ENCODE assay signal across 17 cellular contexts in genomic region chr17:72408122-72408382, GRCh38.
DNase-seq lines count a peak whose midpoint lies in the region; ATAC-seq, FAIRE-seq and TF ChIP-seq lines count a peak whose summit lies in the region.
"Had no signal": no experiment of that assay in that cellular context is flagged by ENCODE, and none has a peak within 500 bp of the region (broad histone marks: within the 10 kb centered on the region; RNA-seq: fewer than 3 reads in every experiment).

No MANE protein-coding gene starts in this region.

- intact Hi-C loops in breast epithelium (cut with DNase I; ENCODE audit: low total_unique reads) (no loop called here), Right ventricle myocardium superior (cut with DNase I) (no loop called here)

- H3K4me3 ChIP-seq in A549 (no peak overlapping the region), breast epithelium (no peak overlapping the region), muscle layer of duodenum (ENCODE audit: low read depth in 1 of 2, low read length in 2 of 2) (no peak overlapping the region), H7 (ENCODE audit: insufficient read depth, low read depth, low read length) (no peak overlapping the region)
- H3K4me3 ChIP-seq: coronary artery, GM23338, heart right ventricle had no signal

- H3K4me1 ChIP-seq in A549, result peaks cover 88% of the 10 kb centered on the region
- peaks cover 0 to 9% of the 10 kb centered on the region in 2 donors for H3K4me1 ChIP-seq in breast epithelium
- peaks cover 15 to 17% of the 10 kb centered on the region in 2 donors for H3K4me1 ChIP-seq in muscle layer of duodenum (ENCODE audit: control insufficient read depth in 1 of 2, insufficient read depth in 2 of 2, low read length in 2 of 2)

- TF ChIP-seq POLR2A in A549 (IDR thresholded peaks at IDR 0.05; ENCODE audit: low read length) (no peak), breast epithelium (IDR thresholded peaks at IDR 0.05) (no peak)

- H3K27ac ChIP-seq in A549 (peak overlapping the region; percentile 73 to 76), breast epithelium (peak overlapping the region; percentile 87 to 95), muscle layer of duodenum (ENCODE audit: low read length) (peak overlapping the region; percentile 2)
- H3K27ac ChIP-seq: coronary artery, heart right ventricle had no signal

- TF ChIP-seq EP300 in A549 (IDR thresholded peaks at IDR 0.05), result no peak

- POLR2A ChIA-PET in A549 (lab: Yijun Ruan, JAX), result no interaction called here

- no peak for TF ChIP-seq RAD21 in A549 (conservative IDR thresholded peaks at IDR 0.05 in 1 of 2, IDR thresholded peaks at IDR 0.05 in 1 of 2)

- no peaks in the 10 kb centered on the region for H3K9me3 ChIP-seq in A549
- no peaks in the 10 kb centered on the region for H3K9me3 ChIP-seq in breast epithelium
- no peaks in the 10 kb centered on the region for H3K9me3 ChIP-seq in muscle layer of duodenum (ENCODE audit: control insufficient read depth in 1 of 2, low read length in 2 of 2)
- H3K9me3 ChIP-seq: heart right ventricle had no signal

- no peaks in the 10 kb centered on the region for H3K36me3 ChIP-seq in breast epithelium
- H3K36me3 ChIP-seq in muscle layer of duodenum (ENCODE audit: control insufficient read depth in 1 of 2, insufficient read depth in 2 of 2, low read length in 2 of 2), result no peaks in the 10 kb centered on the region
- H3K36me3 ChIP-seq in H7 (replicated peaks; ENCODE audit: control insufficient read depth, insufficient read depth, low read length), result no peaks in the 10 kb centered on the region
- H3K36me3 ChIP-seq: heart right ventricle had no signal

- FAIRE-seq in A549 (lab: Jason Lieb, UNC), result no peak

- H3K4me2 ChIP-seq in A549, result peak overlapping the region; percentile 77

- CTCF ChIA-PET in A549 (lab: Yijun Ruan, JAX), result interaction anchor here (1.0 kb wide), 1 partner anchor 15 kb away, joined by 3 read pairs; no protein-coding TSS in a partner anchor

- ATAC-seq in A549 (no peak), Right ventricle myocardium superior (ENCODE audit: poor library complexity) (no peak)
- ATAC-seq: activated naive CD8-positive, alpha-beta T cell treated with anti-CD3 and anti-CD28 coated beads, Interleukin-2, amount 50 U/mL, for 24 hours; activated T-cell treated with anti-CD3 and anti-CD28 coated beads, Interleukin-2, amount 50 U/mL, for 4 hours had no signal

- H3K27me3 ChIP-seq in breast epithelium (no peaks in the 10 kb centered on the region), muscle layer of duodenum (ENCODE audit: low read depth, low read length) (no peaks in the 10 kb centered on the region), H7 (ENCODE audit: control insufficient read depth, insufficient read depth, low read length) (peaks cover 58% of the 10 kb centered on the region)

- DNase-seq in A549 (ENCODE audit: low read depth in 1 of 2, low spot score in 1 of 2) (no peak), M059J (ENCODE audit: low read depth) (peak; percentile 70), breast epithelium (ENCODE audit: low spot score in 2 of 2) (no peak), kidney tubule cell (ENCODE audit: low spot score) (no peak), H7 (no peak), Right ventricle myocardium superior (no peak)
- no peak for DNase-seq in central memory CD4-positive, alpha-beta T cell
- DNase-seq: activated CD4-positive, alpha-beta T cell treated with anti-CD3 and anti-CD28 coated beads, Interleukin-2, amount 50 U/mL, for 1 hour; activated naive CD8-positive, alpha-beta T cell treated with anti-CD3 and anti-CD28 coated beads, Interleukin-2, amount 50 U/mL, for 24 hours; activated T-cell treated with anti-CD3 and anti-CD28 coated beads, Interleukin-2, amount 50 U/mL, for 4 hours; KG1; RPMI8226; stimulated activated CD8-positive, alpha-beta memory T cell treated with anti-CD3 and anti-CD28 coated beads, Interleukin-4, amount 100 ng/mL, for 48 hours had no signal

- no peak for TF ChIP-seq CTCF in A549 (IDR thresholded peaks at IDR 0.05)
- no peak for TF ChIP-seq CTCF in breast epithelium (IDR thresholded peaks at IDR 0.05)

- WGBS in A549 (ENCODE audit: missing lambda C conversion rate), result 84% methylated on average over 1 of the region's 1 CpG

TF ChIP-seq in A549, 52 proteins besides CTCF, POLR2A, EP300 and RAD21:
- no peak for TF ChIP-seq TFCP2L1 (CRISPR knock-in tag; IDR thresholded peaks at IDR 0.05)
- no peak for TF ChIP-seq MAX (IDR thresholded peaks at IDR 0.05)
TF ChIP-seq in A549: peak in this region for 0.

Comparison
In these comparisons a context has a peak if more than half of its experiments do, and no peak if none do; other contexts are left out.
1. H3K27ac ChIP-seq: peak in every context shown above with its lines; median percentile 91 in breast epithelium; 74 in A549; 2 in muscle layer of duodenum.